ENCODE assay signal across 20 cellular contexts in the genomic region with DNA sequence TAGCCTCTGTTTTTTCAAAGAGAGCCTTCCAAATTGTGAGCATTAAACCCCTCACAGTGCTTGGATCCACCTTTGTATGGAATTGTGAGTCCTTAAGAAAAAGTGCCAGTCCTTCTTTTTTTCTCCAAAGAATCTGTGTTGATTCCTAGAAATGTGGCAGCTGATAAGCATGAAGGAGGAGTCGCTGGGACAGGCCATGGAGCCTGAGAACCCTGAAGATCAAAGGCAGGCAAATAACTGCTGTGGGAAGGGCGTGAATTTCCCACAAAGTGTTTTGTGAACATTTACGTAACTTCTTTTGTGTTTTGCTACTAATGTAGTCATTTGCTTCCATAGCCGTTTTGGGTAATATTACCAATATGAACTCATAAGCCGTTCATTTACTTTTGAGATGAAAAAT.
"Had no signal": no experiment of that assay in that cellular context is flagged by ENCODE, and none has a peak within 500 bp of the region (broad histone marks: within the 10 kb centered on the region; RNA-seq: fewer than 3 reads in every experiment).

No MANE protein-coding gene starts in this region.

- H3K4me2 ChIP-seq: smooth muscle cell had no signal

- H3K4me1 ChIP-seq: colonic mucosa, heart left ventricle, left ventricle myocardium inferior, lower lobe of right lung, testis, tibial nerve, upper lobe of right lung, vagina had no signal

- DNase-seq: colonic mucosa; dermis blood vessel endothelial cell; effector CD4-positive, alpha-beta T cell; heart left ventricle; hypothalamus; immature natural killer cell; left ventricle myocardium inferior; lower lobe of right lung; naive B cell; ovary; right cardiac atrium; stimulated activated CD4-positive, alpha-beta T cell treated with anti-CD3 and anti-CD28 coated beads, Interleukin-4, amount 100 ng/mL, for 24 hours; stimulated activated naive CD8-positive, alpha-beta T cell treated with anti-CD3 and anti-CD28 coated beads, Interleukin-15, amount 100 ng/mL, for 72 hours; testis; upper lobe of right lung had no signal

- H3K27ac Mint-ChIP-seq: memory B cell; naive B cell; stimulated activated memory B cell treated with anti-CD40 and anti-IgM and Interleukin-4, amounts not matched to agents 10 μg/mL and 1 μg/mL and 100 μg/mL, for 72 hours; stimulated activated naive CD8-positive, alpha-beta T cell treated with anti-CD3 and anti-CD28 coated beads, Interleukin-15, amount 100 ng/mL, for 72 hours had no signal

- H3K27ac ChIP-seq: colonic mucosa, heart left ventricle, left ventricle myocardium inferior, lower lobe of right lung, ovary, testis, tibial nerve, upper lobe of right lung, vagina had no signal

- ATAC-seq: heart left ventricle; lower lobe of right lung; right cardiac atrium; stimulated activated memory B cell treated with anti-CD40 and anti-IgM and Interleukin-4, amounts not matched to agents 10 μg/mL and 1 μg/mL and 100 μg/mL, for 72 hours; stimulated activated naive CD8-positive, alpha-beta T cell treated with anti-CD3 and anti-CD28 coated beads, Interleukin-15, amount 100 ng/mL, for 72 hours; upper lobe of right lung had no signal

- H3K27me3 ChIP-seq: colonic mucosa, heart left ventricle, ovary, testis, tibial nerve, upper lobe of right lung, vagina had no signal

- H3K9me3 Mint-ChIP-seq: immature natural killer cell; stimulated activated memory B cell treated with anti-CD40 and anti-IgM and Interleukin-4, amounts not matched to agents 10 μg/mL and 1 μg/mL and 100 μg/mL, for 72 hours; stimulated activated naive CD8-positive, alpha-beta T cell treated with anti-CD3 and anti-CD28 coated beads, Interleukin-15, amount 100 ng/mL, for 72 hours had no signal

- H3K36me3 Mint-ChIP-seq: immature natural killer cell; memory B cell; naive B cell; stimulated activated memory B cell treated with anti-CD40 and anti-IgM and Interleukin-4, amounts not matched to agents 10 μg/mL and 1 μg/mL and 100 μg/mL, for 72 hours had no signal

- H3K9me3 ChIP-seq: colonic mucosa, lower lobe of right lung, ovary, testis, tibial nerve, upper lobe of right lung, vagina had no signal

- H3K4me3 ChIP-seq: colonic mucosa, heart left ventricle, left ventricle myocardium inferior, lower lobe of right lung, ovary, smooth muscle cell, testis, tibial nerve, upper lobe of right lung, vagina had no signal

- H3K4me3 Mint-ChIP-seq: immature natural killer cell; memory B cell; naive B cell; stimulated activated memory B cell treated with anti-CD40 and anti-IgM and Interleukin-4, amounts not matched to agents 10 μg/mL and 1 μg/mL and 100 μg/mL, for 72 hours; stimulated activated naive CD8-positive, alpha-beta T cell treated with anti-CD3 and anti-CD28 coated beads, Interleukin-15, amount 100 ng/mL, for 72 hours had no signal

- H3K4me1 Mint-ChIP-seq: memory B cell; naive B cell; stimulated activated memory B cell treated with anti-CD40 and anti-IgM and Interleukin-4, amounts not matched to agents 10 μg/mL and 1 μg/mL and 100 μg/mL, for 72 hours; stimulated activated naive CD8-positive, alpha-beta T cell treated with anti-CD3 and anti-CD28 coated beads, Interleukin-15, amount 100 ng/mL, for 72 hours had no signal

- H3K27me3 Mint-ChIP-seq: stimulated activated memory B cell treated with anti-CD40 and anti-IgM and Interleukin-4, amounts not matched to agents 10 μg/mL and 1 μg/mL and 100 μg/mL, for 72 hours; stimulated activated naive CD8-positive, alpha-beta T cell treated with anti-CD3 and anti-CD28 coated beads, Interleukin-15, amount 100 ng/mL, for 72 hours had no signal

- H3K36me3 ChIP-seq: colonic mucosa, heart left ventricle, left ventricle myocardium inferior, lower lobe of right lung, ovary, tibial nerve, upper lobe of right lung, vagina had no signal
